ENCODE assay signal across 32 cellular contexts in genomic region chr12:93888964-93889363, GRCh38.
"Had no signal": no experiment of that assay in that cellular context is flagged by ENCODE, and none has a peak within 500 bp of the region (broad histone marks: within the 10 kb centered on the region; RNA-seq: fewer than 3 reads in every experiment).

No MANE protein-coding gene starts in this region.

- H3K9me3 Mint-ChIP-seq: activated CD4-positive, alpha-beta memory T cell treated with anti-CD3 and anti-CD28 coated beads, Interleukin-2, amount 10 ng/mL, durations not matched to agents 7 days and 5 days; activated CD4-positive, alpha-beta T cell treated with anti-CD3 and anti-CD28 coated beads, Interleukin-2, amount 10 ng/mL, durations not matched to agents 7 days and 5 days; activated naive CD4-positive, alpha-beta T cell treated with anti-CD3 and anti-CD28 coated beads, Interleukin-2, amount 10 ng/mL, durations not matched to agents 7 days and 5 days; activated naive CD4-positive, alpha-beta T cell treated with anti-CD3 and anti-CD28 coated beads, Interleukin-2, amount 50 U/mL, for 24 hours; activated naive CD8-positive, alpha-beta T cell treated with anti-CD3 and anti-CD28 coated beads for 36 hours; activated T-cell treated with anti-CD3 and anti-CD28 coated beads, Interleukin-2, amount 50 U/mL, for 24 hours; activated T-helper 2 cell treated with anti-CD3 and anti-CD28 coated beads, Interferon-gamma antibody, Interleukin-2, Interleukin-4, amounts not matched to agents 10 μg/mL and 5 μg/mL and 100 μg/mL, durations not matched to agents 14 hours and 24 hours and 36 hours; T-cell had no signal

- H3K4me3 ChIP-seq: adrenal gland, body of pancreas, breast epithelium had no signal

- H3K9me3 ChIP-seq: adrenal gland, body of pancreas, breast epithelium had no signal

- H3K27ac Mint-ChIP-seq: activated CD4-positive, alpha-beta memory T cell treated with anti-CD3 and anti-CD28 coated beads, Interleukin-2, amount 10 ng/mL, durations not matched to agents 7 days and 5 days; activated CD4-positive, alpha-beta T cell treated with anti-CD3 and anti-CD28 coated beads for 36 hours; activated CD4-positive, alpha-beta T cell treated with anti-CD3 and anti-CD28 coated beads, Interleukin-2, amount 10 ng/mL, durations not matched to agents 7 days and 5 days; activated CD8-positive, alpha-beta memory T cell treated with anti-CD3 and anti-CD28 coated beads, Interleukin-2, amount 10 ng/mL, durations not matched to agents 7 days and 5 days; activated CD8-positive, alpha-beta T cell treated with anti-CD3 and anti-CD28 coated beads, Interleukin-2, amount 10 ng/mL, durations not matched to agents 7 days and 5 days; activated naive CD4-positive, alpha-beta T cell treated with anti-CD3 and anti-CD28 coated beads, Interleukin-2, amount 10 ng/mL, durations not matched to agents 7 days and 5 days; activated naive CD4-positive, alpha-beta T cell treated with anti-CD3 and anti-CD28 coated beads, Interleukin-2, amount 50 U/mL, for 24 hours; activated naive CD8-positive, alpha-beta T cell treated with anti-CD3 and anti-CD28 coated beads for 36 hours; activated T-helper 2 cell treated with anti-CD3 and anti-CD28 coated beads, Interferon-gamma antibody, Interleukin-2, Interleukin-4, amounts not matched to agents 10 μg/mL and 5 μg/mL and 100 μg/mL, durations not matched to agents 14 hours and 24 hours and 36 hours; T-cell had no signal

- H3K4me3 Mint-ChIP-seq: activated CD4-positive, alpha-beta memory T cell treated with anti-CD3 and anti-CD28 coated beads, Interleukin-2, amount 10 ng/mL, durations not matched to agents 7 days and 5 days; activated CD4-positive, alpha-beta T cell treated with anti-CD3 and anti-CD28 coated beads for 36 hours; activated CD4-positive, alpha-beta T cell treated with anti-CD3 and anti-CD28 coated beads, Interleukin-2, amount 10 ng/mL, durations not matched to agents 7 days and 5 days; activated CD8-positive, alpha-beta memory T cell treated with anti-CD3 and anti-CD28 coated beads, Interleukin-2, amount 10 ng/mL, durations not matched to agents 7 days and 5 days; activated CD8-positive, alpha-beta T cell treated with anti-CD3 and anti-CD28 coated beads, Interleukin-2, amount 10 ng/mL, durations not matched to agents 7 days and 5 days; activated naive CD4-positive, alpha-beta T cell treated with anti-CD3 and anti-CD28 coated beads, Interleukin-2, amount 10 ng/mL, durations not matched to agents 7 days and 5 days; activated naive CD4-positive, alpha-beta T cell treated with anti-CD3 and anti-CD28 coated beads, Interleukin-2, amount 50 U/mL, for 24 hours; activated naive CD8-positive, alpha-beta T cell treated with anti-CD3 and anti-CD28 coated beads for 36 hours; activated T-cell treated with anti-CD3 and anti-CD28 coated beads, Interleukin-2, amount 50 U/mL, for 24 hours; T-cell; T-helper 17 cell had no signal

- H3K36me3 ChIP-seq: adrenal gland, brain microvascular endothelial cell, breast epithelium had no signal

- H3K4me1 Mint-ChIP-seq: activated CD4-positive, alpha-beta T cell treated with anti-CD3 and anti-CD28 coated beads for 36 hours; activated CD8-positive, alpha-beta memory T cell treated with anti-CD3 and anti-CD28 coated beads, Interleukin-2, amount 10 ng/mL, durations not matched to agents 7 days and 5 days; activated naive CD4-positive, alpha-beta T cell treated with anti-CD3 and anti-CD28 coated beads, Interleukin-2, amount 50 U/mL, for 24 hours; activated naive CD8-positive, alpha-beta T cell treated with anti-CD3 and anti-CD28 coated beads for 36 hours; T-cell; T-helper 17 cell had no signal

- H3K27me3 ChIP-seq: adrenal gland, body of pancreas, brain microvascular endothelial cell, breast epithelium had no signal

- H3K36me3 Mint-ChIP-seq: activated CD8-positive, alpha-beta memory T cell treated with anti-CD3 and anti-CD28 coated beads, Interleukin-2, amount 10 ng/mL, durations not matched to agents 7 days and 5 days; activated naive CD4-positive, alpha-beta T cell treated with anti-CD3 and anti-CD28 coated beads, Interleukin-2, amount 10 ng/mL, durations not matched to agents 7 days and 5 days; activated naive CD4-positive, alpha-beta T cell treated with anti-CD3 and anti-CD28 coated beads, Interleukin-2, amount 50 U/mL, for 24 hours; activated naive CD8-positive, alpha-beta T cell treated with anti-CD3 and anti-CD28 coated beads for 36 hours; T-cell had no signal

- H3K27ac ChIP-seq: adrenal gland, body of pancreas, brain microvascular endothelial cell, breast epithelium, VCaP had no signal

- H3K27me3 Mint-ChIP-seq: activated CD4-positive, alpha-beta T cell treated with anti-CD3 and anti-CD28 coated beads for 36 hours; activated CD4-positive, alpha-beta T cell treated with anti-CD3 and anti-CD28 coated beads, Interleukin-2, amount 10 ng/mL, durations not matched to agents 7 days and 5 days; activated naive CD4-positive, alpha-beta T cell treated with anti-CD3 and anti-CD28 coated beads, Interleukin-2, amount 10 ng/mL, durations not matched to agents 7 days and 5 days; activated naive CD4-positive, alpha-beta T cell treated with anti-CD3 and anti-CD28 coated beads, Interleukin-2, amount 50 U/mL, for 24 hours; activated naive CD8-positive, alpha-beta T cell treated with anti-CD3 and anti-CD28 coated beads for 36 hours; activated T-cell treated with anti-CD3 and anti-CD28 coated beads, Interleukin-2, amount 50 U/mL, for 24 hours; T-cell; T-helper 17 cell had no signal

- ATAC-seq: activated CD4-positive, alpha-beta T cell treated with anti-CD3 and anti-CD28 coated beads for 36 hours; activated CD4-positive, CD25-positive, alpha-beta regulatory T cell treated with anti-CD3 and anti-CD28 coated beads, Interleukin-2, amount 50 U/mL, for 24 hours; activated CD8-positive, alpha-beta memory T cell treated with anti-CD3 and anti-CD28 coated beads, Interleukin-2, amount 10 ng/mL, durations not matched to agents 7 days and 5 days; activated CD8-positive, alpha-beta T cell treated with anti-CD3 and anti-CD28 coated beads, Interleukin-2, amount 10 ng/mL, durations not matched to agents 7 days and 5 days; body of pancreas; T-cell; T-helper 17 cell had no signal

- DNase-seq: activated CD4-positive, alpha-beta memory T cell treated with anti-CD3 and anti-CD28 coated beads, Interleukin-2, amount 10 ng/mL, durations not matched to agents 7 days and 5 days; activated CD4-positive, alpha-beta T cell treated with anti-CD3 and anti-CD28 coated beads for 1 hour; activated CD4-positive, alpha-beta T cell treated with anti-CD3 and anti-CD28 coated beads for 36 hours; activated CD4-positive, alpha-beta T cell treated with anti-CD3 and anti-CD28 coated beads, Interleukin-2, amount 10 ng/mL, durations not matched to agents 7 days and 5 days; activated CD4-positive, alpha-beta T cell treated with anti-CD3 and anti-CD28 coated beads, Interleukin-2, amount 50 U/mL, for 48 hours; activated CD4-positive, CD25-positive, alpha-beta regulatory T cell; activated CD8-positive, alpha-beta memory T cell treated with anti-CD3 and anti-CD28 coated beads for 24 hours; activated CD8-positive, alpha-beta memory T cell treated with anti-CD3 and anti-CD28 coated beads, Interleukin-2, amount 10 ng/mL, durations not matched to agents 7 days and 5 days; activated CD8-positive, alpha-beta memory T cell treated with anti-CD3 and anti-CD28 coated beads, Interleukin-2, amount 50 U/mL, for 48 hours; activated CD8-positive, alpha-beta T cell treated with anti-CD3 and anti-CD28 coated beads, Interleukin-2, amount 10 ng/mL, durations not matched to agents 7 days and 5 days; activated effector memory CD4-positive, alpha-beta T cell treated with Interleukin-2 at 50 U/mL for 16 hours; activated gamma-delta T cell; activated naive CD4-positive, alpha-beta T cell treated with anti-CD3 and anti-CD28 coated beads, Interleukin-2, amount 10 ng/mL, durations not matched to agents 7 days and 5 days; activated naive CD4-positive, alpha-beta T cell treated with Interleukin-2 at 50 U/mL for 16 hours; activated naive CD8-positive, alpha-beta T cell treated with anti-CD3 and anti-CD28 coated beads for 36 hours; activated T-cell treated with anti-CD3 and anti-CD28 coated beads, Interleukin-2, amount 50 U/mL, for 24 hours; activated T-cell treated with anti-CD3 and anti-CD28 coated beads, Interleukin-2, amount 50 U/mL, for 48 hours; amniotic stem cell; aorta; body of pancreas; brain microvascular endothelial cell; central memory CD4-positive, alpha-beta T cell; T-cell; T-helper 17 cell had no signal

- FAIRE-seq: astrocyte, TTC549 had no signal
